8 cellular contexts compared by ENCODE assay signal in the genomic region with DNA sequence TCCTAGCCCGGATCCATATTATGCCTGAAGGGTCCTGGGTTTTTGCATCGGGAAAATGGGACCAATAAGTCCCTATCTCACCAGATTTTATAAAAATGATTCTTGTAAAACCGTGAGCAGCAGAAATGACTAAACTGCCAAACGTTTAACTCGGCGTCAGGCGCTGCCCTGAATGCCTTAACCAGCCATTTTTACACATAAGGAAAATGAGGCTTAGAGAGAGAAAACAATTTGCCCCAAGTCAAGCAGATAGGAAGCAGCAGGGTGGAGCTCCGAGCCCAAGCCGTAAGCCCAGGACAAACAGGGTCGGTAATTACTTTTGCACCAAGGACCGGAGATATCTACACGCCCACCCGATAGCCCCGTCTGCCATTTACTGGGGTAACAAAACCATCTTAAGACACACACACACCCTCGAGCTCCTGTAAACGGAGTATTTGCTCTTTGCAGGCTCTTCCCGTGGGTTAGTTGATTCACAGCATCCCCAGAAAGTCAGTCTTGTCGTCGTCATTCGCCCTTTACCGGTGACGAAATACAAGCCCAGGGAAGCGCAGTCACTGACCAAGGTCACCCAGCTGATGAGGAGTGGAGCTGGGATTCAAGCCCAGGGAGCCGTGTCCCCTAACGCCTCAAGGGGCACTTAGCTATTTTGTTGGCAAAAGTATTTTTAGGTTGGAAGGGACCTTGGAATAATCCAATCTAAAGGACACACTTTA. TPM values are rescaled to one million over a fixed set of nuclear protein-coding genes. Genes with fewer than 3 reads are reported as not detected.
DNase-seq lines count a peak whose midpoint lies in the region; ATAC-seq, FAIRE-seq and TF ChIP-seq lines count a peak whose summit lies in the region.

No MANE protein-coding gene starts in this region.

- TF ChIP-seq CTCF in ascending aorta (IDR thresholded peaks at IDR 0.05), result no peak
- no peak for TF ChIP-seq CTCF in kidney (IDR thresholded peaks at IDR 0.05; ENCODE audit: borderline replicate concordance, extremely low read depth, insufficient read depth)

- H3K27me3 ChIP-seq in ascending aorta (no peaks in the 10 kb centered on the region), stomach smooth muscle (ENCODE audit: control insufficient read depth in 1 of 2, insufficient read depth in 2 of 2, low read length in 2 of 2) (no peaks in the 10 kb centered on the region)

- no peak for FAIRE-seq in kidney (lab: Jason Lieb, UNC)

- peaks cover 0 to 3% of the 10 kb centered on the region in 2 donors for H3K9me3 ChIP-seq in ascending aorta
- H3K9me3 ChIP-seq in kidney (ENCODE audit: control insufficient read depth in 1 of 2, low read length in 2 of 2), result no peaks in the 10 kb centered on the region
- H3K9me3 ChIP-seq in stomach smooth muscle (ENCODE audit: control insufficient read depth in 2 of 2, low read length in 2 of 2), result no peaks in the 10 kb centered on the region

- H3K4me1 ChIP-seq in ascending aorta (peaks cover 5 to 11% of the 10 kb centered on the region in 2 donors), kidney (ENCODE audit: control insufficient read depth in 1 of 2, insufficient read depth in 1 of 2, low read depth in 1 of 2, low read length in 2 of 2) (peaks cover 0 to 7% of the 10 kb centered on the region in 2 donors), stomach smooth muscle (ENCODE audit: control insufficient read depth, insufficient read depth, low read length) (peaks cover 8% of the 10 kb centered on the region)

- ATAC-seq in HG03521 (IDR thresholded peaks at IDR 0.05; ENCODE audit: unreplicated experiment) (no peak), GM18519 (IDR thresholded peaks at IDR 0.05; ENCODE audit: low FRiP score, unreplicated experiment) (no peak)

- H3K9ac ChIP-seq in kidney (ENCODE audit: low read length in 2 of 2), result peak overlapping the region; percentile 38 to 78
- H3K9ac ChIP-seq in stomach smooth muscle (ENCODE audit: low read length in 2 of 2), result peak overlapping the region; percentile 94

- H3K4me3 ChIP-seq in ascending aorta, result peak overlapping the region; percentile 78 to 90
- H3K4me3 ChIP-seq in kidney (ENCODE audit: low read length in 2 of 2), result peak overlapping the region; percentile 80 to 94
- peak overlapping the region; percentile 83 to 95 for H3K4me3 ChIP-seq in stomach smooth muscle (ENCODE audit: low read length in 2 of 2)

- H3K36me3 ChIP-seq in ascending aorta (peaks cover 17 to 22% of the 10 kb centered on the region in 2 donors), kidney (ENCODE audit: control insufficient read depth in 1 of 2, insufficient read depth in 2 of 2, low read length in 2 of 2) (no peaks in the 10 kb centered on the region), stomach smooth muscle (ENCODE audit: control insufficient read depth in 2 of 2, insufficient read depth in 2 of 2, low read length in 2 of 2) (peaks cover 0 to 8% of the 10 kb centered on the region in 2 donors)

- H3K27ac ChIP-seq in ascending aorta (peak overlapping the region; percentile 80 to 91), kidney (ENCODE audit: low read depth in 2 of 2, low read length in 2 of 2) (peak overlapping the region; percentile 74 to 81), stomach smooth muscle (ENCODE audit: low read length) (peak overlapping the region; percentile 88)

- DNase-seq in NCI-H1417 (lab: John Stamatoyannopoulos, UW) (peak in 2 of 3 experiments; percentile 61 to 77), NCI-H1417 treated with DMSO at 0.1 percent for 48 hours (lab: John Stamatoyannopoulos, UW) (no peak), NCI-H1105 (lab: John Stamatoyannopoulos, UW) (peak; percentile 5), ascending aorta (ENCODE audit: low spot score in 2 of 2) (no peak), kidney (no peak)

- intact Hi-C loops in ascending aorta (cut with DNase I) (loop anchor here (1.0 to 5.0 kb wide), 2 partner anchors 16 to 334 kb away; a partner anchor contains a TSS), kidney (cut with DNase I) (no loop called here)

RNA-seq across cellular contexts. Expression of a gene that starts 16.0 kb away (rescaled TPM):
- 89.9 TPM for total RNA-seq in ascending aorta
- total RNA-seq in kidney, result 46.5 TPM
- 18.8 TPM for polyA plus RNA-seq in kidney (ENCODE audit: insufficient read depth, low read depth, low replicate concordance)

RNA-seq across cellular contexts. Expression of a gene that starts 25.9 kb away (rescaled TPM):
- total RNA-seq in ascending aorta, result 163 TPM
- 62.7 TPM for total RNA-seq in kidney
- polyA plus RNA-seq in kidney (ENCODE audit: insufficient read depth, low read depth, low replicate concordance), result 264 TPM

RNA-seq across cellular contexts. Expression of a gene that starts 46.9 kb away (rescaled TPM):
- total RNA-seq in ascending aorta (23.2 TPM), kidney (13.7 TPM)
- 1.4 TPM for polyA plus RNA-seq in kidney (ENCODE audit: insufficient read depth, low read depth, low replicate concordance)

Comparison
In these comparisons a context has a peak if more than half of its experiments do, and no peak if none do; other contexts are left out.
1. DNase-seq: peak in NCI-H1417 (2 of 3) and NCI-H1105 (single experiment); none in NCI-H1417 treated with DMSO at 0.1 percent for 48 hours (single experiment), ascending aorta (0 of 2) and kidney (single experiment).
2. Peak in every context shown above with its lines, with median percentiles within 50 percentile points of each other: H3K27ac ChIP-seq and H3K4me3 ChIP-seq.